ENCODE assay signal across 7 cellular contexts in the genomic region with DNA sequence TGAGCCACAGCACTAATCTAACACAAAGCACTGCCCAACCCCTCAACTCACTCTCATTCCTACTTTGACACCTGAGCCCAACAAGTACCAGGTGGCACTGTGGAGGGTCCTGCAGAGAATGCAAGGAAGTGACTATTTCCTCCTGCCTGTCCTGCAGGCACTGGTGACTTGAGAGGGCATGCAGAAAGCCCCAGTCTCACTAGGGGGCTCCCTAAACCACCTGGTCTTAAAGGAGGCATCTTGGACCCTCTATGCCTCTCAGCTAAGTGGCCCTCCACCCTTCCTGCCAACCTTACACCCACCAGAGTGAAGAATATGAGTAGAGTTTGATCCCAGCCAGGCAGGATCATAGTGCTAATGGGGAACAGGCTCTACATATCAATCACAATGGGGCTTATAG. TPM values are rescaled to one million over a fixed set of nuclear protein-coding genes. Genes with fewer than 3 reads are reported as not detected.
DNase-seq lines count a peak whose midpoint lies in the region; ATAC-seq and TF ChIP-seq lines count a peak whose summit lies in the region.
"Had no signal": no experiment of that assay in that cellular context is flagged by ENCODE, and none has a peak within 500 bp of the region (broad histone marks: within the 10 kb centered on the region; RNA-seq: fewer than 3 reads in every experiment).

No MANE protein-coding gene starts in this region.

- no peaks in the 10 kb centered on the region for H3K79me2 ChIP-seq in GM23248 (ENCODE audit: insufficient read depth)
- no peaks in the 10 kb centered on the region for H3K79me2 ChIP-seq in OCI-LY7 (ENCODE audit: insufficient read depth, low read depth, low read length)

- H4K20me1 ChIP-seq in GM23248 (ENCODE audit: insufficient read depth) (no peaks in the 10 kb centered on the region), OCI-LY7 (ENCODE audit: insufficient read depth, low read length) (no peaks in the 10 kb centered on the region)

- H3K36me3 ChIP-seq in GM23248 (ENCODE audit: low read depth) (no peaks in the 10 kb centered on the region), OCI-LY7 (ENCODE audit: insufficient read depth, low read length) (peaks cover 89% of the 10 kb centered on the region), upper lobe of right lung (no peaks in the 10 kb centered on the region)

- no peak overlapping the region for H2AFZ ChIP-seq in GM23248
- H2AFZ ChIP-seq in OCI-LY7 (ENCODE audit: low read length): no peak overlapping the region

- POLR2A ChIA-PET in OCI-LY7 (lab: Charles Lee): interaction anchor here (0.6 to 1.0 kb wide), 2 partner anchors 24 to 197 kb away, joined by 3 to 5 read pairs; no protein-coding TSS in a partner anchor

- ATAC-seq in upper lobe of right lung: no peak
- no peak for ATAC-seq in GM21528 (IDR thresholded peaks at IDR 0.05; ENCODE audit: low FRiP score, unreplicated experiment)
- no peak for ATAC-seq in HG03196 (IDR thresholded peaks at IDR 0.05; ENCODE audit: unreplicated experiment)

- H3K27ac ChIP-seq in GM23248: no peak overlapping the region
- no peak overlapping the region for H3K27ac ChIP-seq in OCI-LY7 (ENCODE audit: low read depth, low read length, poor library complexity, severe bottlenecking)
- no peak overlapping the region for H3K27ac ChIP-seq in upper lobe of right lung
- H3K27ac ChIP-seq: SK-N-MC had no signal

- no peaks in the 10 kb centered on the region for H3K4me1 ChIP-seq in GM23248 (ENCODE audit: insufficient read depth)
- peaks cover 3% of the 10 kb centered on the region for H3K4me1 ChIP-seq in OCI-LY7 (ENCODE audit: insufficient read depth, low read length, poor library complexity, severe bottlenecking)
- peaks cover 13% of the 10 kb centered on the region for H3K4me1 ChIP-seq in upper lobe of right lung

- TF ChIP-seq CTCF in OCI-LY7 (conservative IDR thresholded peaks at IDR 0.05; ENCODE audit: low read length) (peak; percentile 88), upper lobe of right lung (IDR thresholded peaks at IDR 0.05) (no peak)

- H3K9ac ChIP-seq in GM23248: no peak overlapping the region

- intact Hi-C loops in OCI-LY7 (cut with micrococcal nuclease; ENCODE audit: unreplicated experiment) (loop anchor here (1.0 kb wide), 1 partner anchor 65 kb away; no protein-coding TSS in a partner anchor), upper lobe of right lung (cut with DNase I) (no loop called here)

- H3K27me3 ChIP-seq in GM23248 (replicated peaks; ENCODE audit: insufficient read depth) (no peaks in the 10 kb centered on the region), upper lobe of right lung (no peaks in the 10 kb centered on the region)

- H3K4me2 ChIP-seq in GM23248 (ENCODE audit: unreplicated experiment) (no peak overlapping the region), OCI-LY7 (ENCODE audit: low read length) (no peak overlapping the region)

- BruUV-seq in OCI-LY7 (replicated peaks; lab: Mats Ljungman, UMichigan): no TSS peak

- in situ Hi-C loops in GM23248 (cut with MboI): no loop called here

- no peaks in the 10 kb centered on the region for H3K9me3 ChIP-seq in GM23248 (ENCODE audit: low read depth)
- no peaks in the 10 kb centered on the region for H3K9me3 ChIP-seq in OCI-LY7 (ENCODE audit: low read length)
- H3K9me3 ChIP-seq in upper lobe of right lung: no peaks in the 10 kb centered on the region

- H3K4me3 ChIP-seq in GM23248: no peak overlapping the region
- no peak overlapping the region for H3K4me3 ChIP-seq in OCI-LY7 (ENCODE audit: low read depth, low read length, poor library complexity, severe bottlenecking)
- no peak overlapping the region for H3K4me3 ChIP-seq in upper lobe of right lung
- H3K4me3 ChIP-seq: SK-N-MC had no signal

- H3F3A ChIP-seq in GM23248 (ENCODE audit: insufficient read depth): no peaks in the 10 kb centered on the region

- DNase-seq in GM23248: peak; percentile 22
- peak; percentile 69 for DNase-seq in OCI-LY7 (ENCODE audit: low spot score)
- DNase-seq in iPS-NIHi7 (ENCODE audit: extremely low spot score): peak; percentile 75
- DNase-seq in upper lobe of right lung: no peak

- H3K9me2 ChIP-seq in GM23248 (ENCODE audit: insufficient read depth) (no peaks in the 10 kb centered on the region), OCI-LY7 (ENCODE audit: insufficient read depth, low read length) (no peaks in the 10 kb centered on the region)

- CTCF ChIA-PET in OCI-LY7 (lab: Charles Lee; ENCODE audit: unreplicated experiment): interaction anchor here (1.6 kb wide), 1 partner anchor 37 kb away, joined by 7 read pairs; a partner anchor contains a TSS

RNA-seq across cellular contexts. Expression of a gene that starts 15.2 kb away (rescaled TPM):
- 4.5 and 6.6 TPM in 2 replicates for total RNA-seq in GM23248 (2014; rRNA removed; shearing (Covaris generic))
- 4.1 and 5.2 TPM in 2 replicates for polyA plus RNA-seq in GM23248 (2016; fragmentation: Nextera tagmentation; extraction: Ambion mirVana)
- 24.4 and 38.6 TPM in 2 replicates for total RNA-seq in OCI-LY7 (2014; rRNA removed; shearing (Covaris generic))
- total RNA-seq in OCI-LY7 (2022) (41.8 and 48.9 TPM in 2 replicates), upper lobe of right lung (1.5 TPM)

RNA-seq across cellular contexts. Expression of a gene that starts 27.4 kb away (rescaled TPM):
- total RNA-seq in GM23248 (2014; rRNA removed; shearing (Covaris generic)): 35.7 and 41.6 TPM in 2 replicates
- 14.0 and 16.9 TPM in 2 replicates for polyA plus RNA-seq in GM23248 (2016; fragmentation: Nextera tagmentation; extraction: Ambion mirVana)
- total RNA-seq in OCI-LY7 (2014; rRNA removed; shearing (Covaris generic)): 18.1 and 26.3 TPM in 2 replicates
- total RNA-seq in OCI-LY7 (2022) (14.2 and 14.7 TPM in 2 replicates), upper lobe of right lung (110 TPM)

RNA-seq across cellular contexts. Expression of a gene that starts 28.6 kb away (rescaled TPM):
- not detected in 2 replicates for total RNA-seq in GM23248 (2014; rRNA removed; shearing (Covaris generic))
- 0.09 and 0.19 TPM in 2 replicates for polyA plus RNA-seq in GM23248 (2016; fragmentation: Nextera tagmentation; extraction: Ambion mirVana)
- total RNA-seq in OCI-LY7 (2014; rRNA removed; shearing (Covaris generic)): not detected in 2 replicates
- total RNA-seq in OCI-LY7 (2022): 0.37 and 0.63 TPM in 2 replicates
- total RNA-seq in upper lobe of right lung: not detected

RNA-seq across cellular contexts. Expression of a gene that starts 38.1 kb away (rescaled TPM):
- 7.1 and 12.0 TPM in 2 replicates for total RNA-seq in GM23248 (2014; rRNA removed; shearing (Covaris generic))
- polyA plus RNA-seq in GM23248 (2016; fragmentation: Nextera tagmentation; extraction: Ambion mirVana): 7.2 and 7.9 TPM in 2 replicates
- 12.8 and 18.4 TPM in 2 replicates for total RNA-seq in OCI-LY7 (2014; rRNA removed; shearing (Covaris generic))
- total RNA-seq in OCI-LY7 (2022) (7.6 and 7.9 TPM in 2 replicates), upper lobe of right lung (6.6 TPM)

RNA-seq across cellular contexts. Expression of a gene that starts 41.5 kb away (rescaled TPM):
- not detected in 2 replicates for total RNA-seq in GM23248 (2014; rRNA removed; shearing (Covaris generic))
- not detected in 2 replicates for polyA plus RNA-seq in GM23248 (2016; fragmentation: Nextera tagmentation; extraction: Ambion mirVana)
- total RNA-seq in OCI-LY7 (2014; rRNA removed; shearing (Covaris generic)): not detected in 2 replicates
- 0.32 TPM in 1 of 2 replicates, not detected in the other for total RNA-seq in OCI-LY7 (2022)
- not detected for total RNA-seq in upper lobe of right lung
